ENCODE assay signal across 13 cellular contexts in genomic region chr14:101796479-101796878, GRCh38.
"Had no signal": no experiment of that assay in that cellular context is flagged by ENCODE, and none has a peak within 500 bp of the region (broad histone marks: within the 10 kb centered on the region; RNA-seq: fewer than 3 reads in every experiment).

No MANE protein-coding gene starts in this region.

- H3K36me3 ChIP-seq: prostate gland, thoracic aorta had no signal

- H3K4me3 Mint-ChIP-seq: activated naive CD4-positive, alpha-beta T cell treated with anti-CD3 and anti-CD28 coated beads for 36 hours; activated naive CD8-positive, alpha-beta T cell treated with anti-CD3 and anti-CD28 coated beads, Interleukin-2, amount 50 U/mL, for 24 hours had no signal

- ATAC-seq: activated naive CD8-positive, alpha-beta T cell treated with anti-CD3 and anti-CD28 coated beads, Interleukin-2, amount 50 U/mL, for 24 hours; left lobe of liver had no signal

- H3K27ac Mint-ChIP-seq: activated naive CD4-positive, alpha-beta T cell treated with anti-CD3 and anti-CD28 coated beads for 36 hours; activated naive CD8-positive, alpha-beta T cell treated with anti-CD3 and anti-CD28 coated beads, Interleukin-2, amount 50 U/mL, for 24 hours; activated T-helper 2 cell treated with anti-CD3 and anti-CD28 coated beads, Interferon-gamma antibody, Interleukin-2, Interleukin-4, amounts not matched to agents 10 μg/mL and 5 μg/mL and 100 μg/mL, durations not matched to agents 14 hours and 24 hours and 36 hours had no signal

- H3K27ac ChIP-seq: prostate gland, thoracic aorta had no signal

- H3K4me1 ChIP-seq: prostate gland had no signal

- H3K9me3 ChIP-seq: prostate gland, thoracic aorta had no signal

- H3K27me3 Mint-ChIP-seq: activated naive CD8-positive, alpha-beta T cell treated with anti-CD3 and anti-CD28 coated beads, Interleukin-2, amount 50 U/mL, for 24 hours had no signal

- DNase-seq: activated CD4-positive, CD25-positive, alpha-beta regulatory T cell; activated naive CD4-positive, alpha-beta T cell treated with anti-CD3 and anti-CD28 coated beads for 36 hours; activated naive CD8-positive, alpha-beta T cell treated with anti-CD3 and anti-CD28 coated beads, Interleukin-2, amount 50 U/mL, for 24 hours; activated T-cell treated with anti-CD3 and anti-CD28 coated beads for 4 hours; aorta; cerebellar nuclear complex; effector CD8-positive, alpha-beta T cell; foreskin melanocyte; stimulated activated CD4-positive, alpha-beta T cell treated with anti-CD3 and anti-CD28 coated beads, Interleukin-1b, Interleukin-23, amount 100 ng/mL, for 48 hours had no signal

- H3K4me3 ChIP-seq: prostate gland, thoracic aorta had no signal
